Comparison of ENCODE assay signal across 8 cellular contexts in the genomic region with DNA sequence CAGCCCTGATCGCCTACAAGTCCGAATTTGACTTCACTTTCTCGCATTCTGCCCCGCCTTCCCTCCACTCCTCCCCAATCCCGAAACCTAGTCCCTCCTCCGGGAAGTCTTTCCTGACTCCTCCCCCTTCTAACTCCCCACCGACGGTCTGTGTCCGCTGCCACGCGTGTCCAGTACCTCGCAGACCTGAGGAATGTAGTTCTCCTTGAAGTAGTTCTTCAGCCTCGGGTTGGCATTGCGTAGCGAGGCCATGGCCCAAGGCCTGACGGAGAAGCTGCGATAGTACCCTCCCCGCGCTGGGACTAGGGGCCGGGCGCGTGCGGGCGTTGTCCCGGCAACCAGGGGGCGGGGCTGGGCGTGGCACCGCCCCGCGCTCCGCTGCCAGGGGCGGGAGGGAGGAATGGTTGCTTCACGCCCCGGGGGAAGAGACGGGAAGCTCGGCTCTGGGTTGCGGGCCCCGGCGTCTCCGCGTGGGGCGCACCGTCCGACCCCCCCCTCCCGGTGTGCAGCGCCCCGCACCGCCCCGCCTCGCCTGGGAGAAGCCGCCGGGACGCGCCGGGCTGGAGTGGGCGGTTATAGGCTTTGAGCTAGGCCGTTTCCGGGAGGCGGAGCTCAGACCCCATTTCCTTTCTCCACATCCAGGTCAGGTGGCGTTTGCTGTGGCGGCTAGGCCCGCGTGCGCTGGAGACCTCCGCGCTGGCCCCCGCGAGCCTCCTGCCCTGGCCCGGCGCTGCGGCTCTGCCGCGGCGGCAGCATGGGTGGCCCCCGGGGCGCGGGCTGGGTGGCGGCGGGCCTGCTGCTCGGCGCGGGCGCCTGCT. TPM values are rescaled to one million over a fixed set of nuclear protein-coding genes. Genes with fewer than 3 reads are reported as not detected.
DNase-seq lines count a peak whose midpoint lies in the region; ATAC-seq and TF ChIP-seq lines count a peak whose summit lies in the region.

A gene (plus strand): TSS at position 622 of the 818 bp plus-strand sequence. CDS start 133 bp downstream, at position 755.
A gene (minus strand): TSS at position 278 of the 818 bp plus-strand sequence.

- TF ChIP-seq CTCF in colonic mucosa (IDR thresholded peaks at IDR 0.05), result no peak

- peaks cover 19% of the 10 kb centered on the region; the same call in 1 of the 2 replicates for H3K36me3 ChIP-seq in BLaER1
- H3K36me3 ChIP-seq in colonic mucosa, result no peaks in the 10 kb centered on the region

- ATAC-seq in HG03457 (IDR thresholded peaks at IDR 0.05; ENCODE audit: unreplicated experiment) (peak; percentile 85), left lobe of liver (peak; percentile 94)

- DNase-seq in GM19240 (ENCODE audit: insufficient read length, low spot score), result peak; percentile 71
- peak; percentile 85 for DNase-seq in NCI-H510A treated with DMSO at 0.1 percent for 48 hours (lab: John Stamatoyannopoulos, UW)
- DNase-seq in activated CD4-positive, alpha-beta T cell treated with anti-CD3 and anti-CD28 coated beads for 4 hours, result peak; percentile 88 to 89
- peak; percentile 91 for DNase-seq in colonic mucosa
- DNase-seq in left lobe of liver (ENCODE audit: low spot score), result peak; percentile 94
- DNase-seq in stimulated activated CD4-positive, alpha-beta T cell treated with anti-CD3 and anti-CD28 coated beads, Interleukin-2, amount 100 ng/mL, for 24 hours, result peak; percentile 88 to 91

- H3K9ac ChIP-seq in BLaER1 (peak within 1 kb of the TSS; percentile 90), colonic mucosa (ENCODE audit: low read depth in 2 of 2, low read length in 2 of 2) (peak within 1 kb of the TSS; percentile 78 to 86)

- H4K20me1 ChIP-seq in BLaER1, result no peaks in the 10 kb centered on the region

- H3K27me3 ChIP-seq in BLaER1 (no peaks in the 10 kb centered on the region), colonic mucosa (no peaks in the 10 kb centered on the region)

- H3K4me2 ChIP-seq in BLaER1, result peak within 1 kb of the TSS; percentile 87

- H3K4me1 ChIP-seq in BLaER1, result peaks cover 46% of the 10 kb centered on the region
- H3K4me1 ChIP-seq in colonic mucosa, result peaks cover 9% of the 10 kb centered on the region

- H3K27ac ChIP-seq in BLaER1 (peak within 1 kb of the TSS; percentile 93), colonic mucosa (peak within 1 kb of the TSS; percentile 91)

- H3K9me3 ChIP-seq in BLaER1, result peaks cover 7% of the 10 kb centered on the region
- no peaks in the 10 kb centered on the region for H3K9me3 ChIP-seq in colonic mucosa

- H3K4me3 ChIP-seq in BLaER1 (peak within 1 kb of the TSS; percentile 75), colonic mucosa (peak within 1 kb of the TSS; percentile 74)

- intact Hi-C loops in colonic mucosa (cut with DNase I), result no loop called here

RNA-seq across cellular contexts. Expression of the first gene that starts in this region (rescaled TPM):
- total RNA-seq in colonic mucosa (10 to 100 TPM; 39.6 to 40.4 TPM), left lobe of liver (15.8 TPM)

RNA-seq across cellular contexts. Expression of the second gene that starts in this region (rescaled TPM):
- total RNA-seq in colonic mucosa (under 1 TPM; 0.17 to 0.64 TPM), left lobe of liver (0.18 TPM)

Comparison
In these comparisons a context has a peak if more than half of its experiments do, and no peak if none do; other contexts are left out.
1. Peak in every context shown above with its lines: DNase-seq, ATAC-seq, H3K4me3 ChIP-seq and H3K27ac ChIP-seq.